ENCODE assay signal across 9 cellular contexts in genomic region chr19:35901055-35901644, GRCh38. TPM values are rescaled to one million over a fixed set of nuclear protein-coding genes. Genes with fewer than 3 reads are reported as not detected.
DNase-seq lines count a peak whose midpoint lies in the region; ATAC-seq and TF ChIP-seq lines count a peak whose summit lies in the region.
"Had no signal": no experiment of that assay in that cellular context is flagged by ENCODE, and none has a peak within 500 bp of the region (broad histone marks: within the 10 kb centered on the region; RNA-seq: fewer than 3 reads in every experiment).

No MANE protein-coding gene starts in this region.

- H3K4me3 Mint-ChIP-seq in activated CD4-positive, alpha-beta T cell treated with anti-CD3 and anti-CD28 coated beads for 36 hours = peak overlapping the region; percentile 75
- peak overlapping the region; percentile 97 to 98 for H3K4me3 Mint-ChIP-seq in stimulated activated naive B cell treated with anti-CD40 and anti-IgM and Interleukin-4, amounts not matched to agents 10 μg/mL and 1 μg/mL and 100 μg/mL, for 72 hours

- TF ChIP-seq CTCF in VCaP (conservative IDR thresholded peaks at IDR 0.05) (no peak), foreskin fibroblast (IDR thresholded peaks at IDR 0.05; ENCODE audit: low read depth, low read length) (no peak)

- DNase-seq in activated CD4-positive, alpha-beta T cell treated with anti-CD3 and anti-CD28 coated beads for 36 hours = no peak
- DNase-seq in activated CD4-positive, alpha-beta T cell treated with anti-CD3 and anti-CD28 coated beads, Interleukin-2, amount 50 U/mL, for 4 hours = no peak
- DNase-seq in foreskin fibroblast (peak; percentile 76 to 89), T1000 (lab: John Stamatoyannopoulos, UW) (no peak), NCI-H128 (lab: John Stamatoyannopoulos, UW; ENCODE audit: unreplicated experiment) (no peak)
- DNase-seq in stimulated activated naive B cell treated with anti-CD40 and anti-IgM and Interleukin-4, amounts not matched to agents 10 μg/mL and 1 μg/mL and 100 μg/mL, for 72 hours = no peak

- H3K4me1 Mint-ChIP-seq in activated CD4-positive, alpha-beta T cell treated with anti-CD3 and anti-CD28 coated beads for 36 hours = peaks cover 63% of the 10 kb centered on the region
- peaks cover 41 to 65% of the 10 kb centered on the region in 2 donors for H3K4me1 Mint-ChIP-seq in stimulated activated naive B cell treated with anti-CD40 and anti-IgM and Interleukin-4, amounts not matched to agents 10 μg/mL and 1 μg/mL and 100 μg/mL, for 72 hours

- no peak for ATAC-seq in activated CD4-positive, alpha-beta T cell treated with anti-CD3 and anti-CD28 coated beads for 36 hours
- no peak for ATAC-seq in stimulated activated naive B cell treated with anti-CD40 and anti-IgM and Interleukin-4, amounts not matched to agents 10 μg/mL and 1 μg/mL and 100 μg/mL, for 72 hours (replicated peaks)
- no peak for ATAC-seq in GM21360 (IDR thresholded peaks at IDR 0.05; ENCODE audit: unreplicated experiment)

- H3K4me3 ChIP-seq in foreskin fibroblast (ENCODE audit: low read depth in 1 of 2, low read length in 2 of 2) = peak overlapping the region; percentile 81 to 91

- peak overlapping the region; percentile 95 for H3K27ac Mint-ChIP-seq in activated CD4-positive, alpha-beta T cell treated with anti-CD3 and anti-CD28 coated beads for 36 hours
- peak overlapping the region; percentile 100 for H3K27ac Mint-ChIP-seq in stimulated activated naive B cell treated with anti-CD40 and anti-IgM and Interleukin-4, amounts not matched to agents 10 μg/mL and 1 μg/mL and 100 μg/mL, for 72 hours

- H3K9me3 Mint-ChIP-seq in activated CD4-positive, alpha-beta T cell treated with anti-CD3 and anti-CD28 coated beads for 36 hours (ENCODE audit: low read depth) = no peaks in the 10 kb centered on the region
- H3K9me3 Mint-ChIP-seq in stimulated activated naive B cell treated with anti-CD40 and anti-IgM and Interleukin-4, amounts not matched to agents 10 μg/mL and 1 μg/mL and 100 μg/mL, for 72 hours = no peaks in the 10 kb centered on the region

- peaks cover 35% of the 10 kb centered on the region for H3K36me3 Mint-ChIP-seq in activated CD4-positive, alpha-beta T cell treated with anti-CD3 and anti-CD28 coated beads for 36 hours (ENCODE audit: low read depth)
- H3K36me3 Mint-ChIP-seq in stimulated activated naive B cell treated with anti-CD40 and anti-IgM and Interleukin-4, amounts not matched to agents 10 μg/mL and 1 μg/mL and 100 μg/mL, for 72 hours = peaks cover 42 to 43% of the 10 kb centered on the region in 2 donors

- peak overlapping the region; percentile 91 for H3K27ac ChIP-seq in VCaP

- CTCF ChIA-PET in activated CD4-positive, alpha-beta T cell treated with anti-CD3 and anti-CD28 coated beads for 36 hours (lab: Charles Lee) = interaction anchor here (0.6 to 0.8 kb wide), 3 partner anchors 46 to 259 kb away, joined by 3 to 4 read pairs (median 3); no protein-coding TSS in a partner anchor

- intact Hi-C loops in activated CD4-positive, alpha-beta T cell treated with anti-CD3 and anti-CD28 coated beads for 36 hours (cut with DNase I, micrococcal nuclease) = no loop called here

- H3K27me3 Mint-ChIP-seq in activated CD4-positive, alpha-beta T cell treated with anti-CD3 and anti-CD28 coated beads for 36 hours = no peaks in the 10 kb centered on the region
- H3K27me3 Mint-ChIP-seq in stimulated activated naive B cell treated with anti-CD40 and anti-IgM and Interleukin-4, amounts not matched to agents 10 μg/mL and 1 μg/mL and 100 μg/mL, for 72 hours = no peaks in the 10 kb centered on the region

- POLR2A ChIA-PET in activated CD4-positive, alpha-beta T cell treated with anti-CD3 and anti-CD28 coated beads for 36 hours (lab: Charles Lee) = interaction anchor here (0.8 kb wide), 1 partner anchor 30 kb away, joined by 4 read pairs; no protein-coding TSS in a partner anchor

RNA-seq across cellular contexts. Expression of gene NFKBID, which starts 0.8 kb away (rescaled TPM):
- 10 to 100 TPM; 60.1 TPM for total RNA-seq in activated CD4-positive, alpha-beta T cell treated with anti-CD3 and anti-CD28 coated beads for 36 hours

RNA-seq across cellular contexts. Expression of gene HCST, which starts 1.2 kb away (rescaled TPM):
- 10 to 100 TPM; 27.0 to 32.7 TPM for total RNA-seq in activated CD4-positive, alpha-beta T cell treated with anti-CD3 and anti-CD28 coated beads for 36 hours

RNA-seq across cellular contexts. Expression of gene TYROBP, which starts 6.9 kb away (rescaled TPM):
- total RNA-seq in activated CD4-positive, alpha-beta T cell treated with anti-CD3 and anti-CD28 coated beads for 36 hours = not detected
- total RNA-seq: activated CD8-positive, alpha-beta memory T cell treated with anti-CD3 and anti-CD28 coated beads for 36 hours had no signal

RNA-seq across cellular contexts. Expression of gene APLP1, which starts 32.8 kb away (rescaled TPM):
- total RNA-seq in activated CD4-positive, alpha-beta T cell treated with anti-CD3 and anti-CD28 coated beads for 36 hours = 1 to 10 TPM; 2.3 to 3.0 TPM

RNA-seq across cellular contexts. Expression of gene LRFN3, which starts 35.0 kb away (rescaled TPM):
- total RNA-seq in activated CD4-positive, alpha-beta T cell treated with anti-CD3 and anti-CD28 coated beads for 36 hours = 1 to 10 TPM; 7.8 to 8.3 TPM

Comparison
In these comparisons a context has a peak if more than half of its experiments do, and no peak if none do; other contexts are left out.
1. DNase-seq: peak in foreskin fibroblast (2 of 2); none in activated CD4-positive, alpha-beta T cell treated with anti-CD3 and anti-CD28 coated beads for 36 hours (single experiment), activated CD4-positive, alpha-beta T cell treated with anti-CD3 and anti-CD28 coated beads, Interleukin-2, amount 50 U/mL, for 4 hours (0 of 2), stimulated activated naive B cell treated with anti-CD40 and anti-IgM and Interleukin-4, amounts not matched to agents 10 μg/mL and 1 μg/mL and 100 μg/mL, for 72 hours (single experiment), T1000 (single experiment) and NCI-H128 (single experiment).